24 cellular contexts compared by ENCODE assay signal in genomic region chr5:134794819-134795218, GRCh38.
"Had no signal": no experiment of that assay in that cellular context is flagged by ENCODE, and none has a peak within 500 bp of the region (broad histone marks: within the 10 kb centered on the region; RNA-seq: fewer than 3 reads in every experiment).

No MANE protein-coding gene starts in this region.

- H3K4me3 Mint-ChIP-seq: effector memory CD8-positive, alpha-beta T cell; natural killer cell; stimulated activated memory B cell treated with anti-CD40 and anti-IgM and Interleukin-4, amounts not matched to agents 10 μg/mL and 1 μg/mL and 100 μg/mL, for 72 hours had no signal

- H3K4me1 Mint-ChIP-seq: stimulated activated memory B cell treated with anti-CD40 and anti-IgM and Interleukin-4, amounts not matched to agents 10 μg/mL and 1 μg/mL and 100 μg/mL, for 72 hours had no signal

- H3K4me3 ChIP-seq: coronary artery, gastrocnemius medialis, lower lobe of right lung, ovary, psoas muscle, sigmoid colon, testis, tibial artery, upper lobe of right lung, vagina had no signal

- H3K27ac Mint-ChIP-seq: natural killer cell; stimulated activated memory B cell treated with anti-CD40 and anti-IgM and Interleukin-4, amounts not matched to agents 10 μg/mL and 1 μg/mL and 100 μg/mL, for 72 hours had no signal

- ATAC-seq: effector memory CD8-positive, alpha-beta T cell; esophagus mucosa; gastrocnemius medialis; left ventricle myocardium superior; lower lobe of right lung; natural killer cell; psoas muscle; right cardiac atrium; stimulated activated memory B cell treated with anti-CD40 and anti-IgM and Interleukin-4, amounts not matched to agents 10 μg/mL and 1 μg/mL and 100 μg/mL, for 72 hours; stimulated activated naive CD8-positive, alpha-beta T cell treated with anti-CD3 and anti-CD28 coated beads, Interleukin-15, Interleukin-2, amounts not matched to agents 100 U/mL and 50 U/mL, for 24 hours; upper lobe of right lung had no signal

- DNase-seq: effector memory CD8-positive, alpha-beta T cell; gastrocnemius medialis; head of caudate nucleus; left ventricle myocardium superior; lower lobe of right lung; natural killer cell; occipital lobe; ovary; posterior cingulate gyrus; psoas muscle; right cardiac atrium; sigmoid colon; stimulated activated CD4-positive, alpha-beta T cell treated with anti-CD3 and anti-CD28 coated beads, Interleukin-2, amount 100 ng/mL, for 24 hours; stimulated activated CD4-positive, alpha-beta T cell treated with anti-CD3 and anti-CD28 coated beads, Interleukin-4, amount 100 ng/mL, for 24 hours; stimulated activated naive CD8-positive, alpha-beta T cell treated with anti-CD3 and anti-CD28 coated beads, Interleukin-15, Interleukin-2, amounts not matched to agents 100 U/mL and 50 U/mL, for 24 hours; substantia nigra; testis; tibial artery; upper lobe of right lung had no signal

- H3K9me3 ChIP-seq: gastrocnemius medialis, lower lobe of right lung, ovary, psoas muscle, sigmoid colon, testis, tibial artery, upper lobe of right lung, vagina had no signal

- H3K36me3 ChIP-seq: ovary had no signal

- FAIRE-seq: endometrium had no signal

- H3K4me1 ChIP-seq: gastrocnemius medialis, lower lobe of right lung, psoas muscle, sigmoid colon, testis, tibial artery, upper lobe of right lung, vagina had no signal

- H3K9me3 Mint-ChIP-seq: effector memory CD8-positive, alpha-beta T cell; natural killer cell; stimulated activated memory B cell treated with anti-CD40 and anti-IgM and Interleukin-4, amounts not matched to agents 10 μg/mL and 1 μg/mL and 100 μg/mL, for 72 hours had no signal

- H3K27me3 Mint-ChIP-seq: effector memory CD8-positive, alpha-beta T cell; stimulated activated memory B cell treated with anti-CD40 and anti-IgM and Interleukin-4, amounts not matched to agents 10 μg/mL and 1 μg/mL and 100 μg/mL, for 72 hours had no signal

- H3K27ac ChIP-seq: coronary artery, gastrocnemius medialis, lower lobe of right lung, ovary, psoas muscle, sigmoid colon, testis, tibial artery, upper lobe of right lung, vagina had no signal
